In the genomic region with DNA sequence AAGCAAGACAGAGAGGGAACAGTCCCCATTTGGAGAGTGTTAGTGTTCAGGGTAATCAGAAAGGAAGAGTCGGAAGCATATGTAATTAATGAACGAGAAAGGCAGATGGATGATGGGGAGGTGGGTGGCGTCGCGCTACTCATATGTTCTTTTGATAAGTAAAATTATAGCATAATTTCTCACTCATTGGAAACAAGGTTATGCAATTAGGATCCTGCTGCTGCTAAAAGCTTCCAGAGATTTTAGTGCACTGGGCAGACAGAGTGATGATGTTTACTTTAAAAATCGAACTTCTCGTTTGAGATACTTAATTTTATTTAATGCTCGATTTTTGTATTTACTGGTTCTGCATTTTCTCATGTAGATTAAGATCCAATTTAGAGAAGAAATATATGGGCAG, we compare ENCODE assay signal across 18 cellular contexts.
A peak's percentile ranks its signal among the peaks of the same experiment; 100 is the strongest.
DNase-seq lines count a peak whose midpoint lies in the region; ATAC-seq and TF ChIP-seq lines count a peak whose summit lies in the region.
"Had no signal": no experiment of that assay in that cellular context is flagged by ENCODE, and none has a peak within 500 bp of the region (broad histone marks: within the 10 kb centered on the region; RNA-seq: fewer than 3 reads in every experiment).

No MANE protein-coding gene starts in this region.

- H3K36me3 ChIP-seq in osteoblast (ENCODE audit: insufficient read depth, low read length), result peaks cover 2% of the 10 kb centered on the region
- H3K36me3 ChIP-seq in MG63, result peaks cover 6% of the 10 kb centered on the region; the same call in 1 of the 2 replicates
- H3K36me3 ChIP-seq: breast epithelium, gastroesophageal sphincter, spleen, thoracic aorta had no signal

- no peak overlapping the region for H3K4me2 ChIP-seq in osteoblast (ENCODE audit: insufficient read depth, low read length)

- peaks cover 41% of the 10 kb centered on the region for H4K20me1 ChIP-seq in osteoblast (ENCODE audit: insufficient read depth, low read length)

- ATAC-seq in GM21390 (IDR thresholded peaks at IDR 0.05; ENCODE audit: unreplicated experiment), result no peak
- ATAC-seq: gastroesophageal sphincter had no signal

- peak overlapping the region; percentile 87 for H3K27ac Mint-ChIP-seq in activated naive CD4-positive, alpha-beta T cell treated with anti-CD3 and anti-CD28 coated beads, Interleukin-2, amount 50 U/mL, for 24 hours
- peak overlapping the region; percentile 86 for H3K27ac Mint-ChIP-seq in activated T-helper 2 cell treated with anti-CD3 and anti-CD28 coated beads, Interferon-gamma antibody, Interleukin-2, Interleukin-4, amounts not matched to agents 10 μg/mL and 5 μg/mL and 100 μg/mL, durations not matched to agents 14 hours and 24 hours and 36 hours
- H3K27ac Mint-ChIP-seq: dendritic cell treated with granulocyte-macrophage colony-stimulating factor and Interleukin-4, amounts not matched to agents 40 ng/mL and 50 ng/mL, for 4 days had no signal

- TF ChIP-seq CTCF in osteoblast (IDR thresholded peaks at IDR 0.05; ENCODE audit: extremely low read depth, low read depth, low read length), result no peak

- H3K4me1 Mint-ChIP-seq in activated naive CD4-positive, alpha-beta T cell treated with anti-CD3 and anti-CD28 coated beads, Interleukin-2, amount 50 U/mL, for 24 hours, result peaks cover 92% of the 10 kb centered on the region
- H3K4me1 Mint-ChIP-seq in activated T-helper 2 cell treated with anti-CD3 and anti-CD28 coated beads, Interferon-gamma antibody, Interleukin-2, Interleukin-4, amounts not matched to agents 10 μg/mL and 5 μg/mL and 100 μg/mL, durations not matched to agents 14 hours and 24 hours and 36 hours (ENCODE audit: low read depth), result peaks cover 75% of the 10 kb centered on the region

- no peaks in the 10 kb centered on the region for H3K9me3 ChIP-seq in osteoblast (ENCODE audit: low read depth, low read length)
- peaks cover 3% of the 10 kb centered on the region; the same call in 1 of the 2 replicates for H3K9me3 ChIP-seq in MG63
- H3K9me3 ChIP-seq: breast epithelium, gastroesophageal sphincter, spleen, thoracic aorta had no signal

- no peak overlapping the region for H2AFZ ChIP-seq in osteoblast (ENCODE audit: low read length)

- peaks cover 88% of the 10 kb centered on the region for H3K79me2 ChIP-seq in osteoblast (ENCODE audit: insufficient read depth, low read length)

- H3K4me3 ChIP-seq in osteoblast (ENCODE audit: insufficient read depth, low read length) (no peak overlapping the region), MG63 (no peak overlapping the region)
- H3K4me3 ChIP-seq: breast epithelium, gastroesophageal sphincter, spleen, thoracic aorta had no signal

- H3K27me3 ChIP-seq in osteoblast (ENCODE audit: insufficient read depth, low read length) (no peaks in the 10 kb centered on the region), MG63 (no peaks in the 10 kb centered on the region)
- H3K27me3 ChIP-seq: breast epithelium, gastroesophageal sphincter, spleen had no signal

- H3K36me3 Mint-ChIP-seq in activated naive CD4-positive, alpha-beta T cell treated with anti-CD3 and anti-CD28 coated beads, Interleukin-2, amount 50 U/mL, for 24 hours, result peaks cover 12% of the 10 kb centered on the region
- peaks cover 54% of the 10 kb centered on the region for H3K36me3 Mint-ChIP-seq in activated T-helper 2 cell treated with anti-CD3 and anti-CD28 coated beads, Interferon-gamma antibody, Interleukin-2, Interleukin-4, amounts not matched to agents 10 μg/mL and 5 μg/mL and 100 μg/mL, durations not matched to agents 14 hours and 24 hours and 36 hours (ENCODE audit: low read depth)

- DNase-seq in activated naive CD4-positive, alpha-beta T cell (lab: John Stamatoyannopoulos, UW), result no peak
- DNase-seq in NCI-H69 (lab: John Stamatoyannopoulos, UW) (peak; percentile 90), osteoblast (ENCODE audit: insufficient read length, low spot score, missing footprints) (peak; percentile 39), MG63 (no peak)
- DNase-seq in activated T-helper 2 cell treated with anti-CD3 and anti-CD28 coated beads, Interferon-gamma antibody, Interleukin-2, Interleukin-4, amounts not matched to agents 10 μg/mL and 5 μg/mL and 100 μg/mL, durations not matched to agents 14 hours and 24 hours and 36 hours (ENCODE audit: low spot score), result no peak
- no peak for DNase-seq in effector CD8-positive, alpha-beta T cell (lab: John Stamatoyannopoulos, UW)
- DNase-seq: KG1, left colon, midbrain, NCI-H226, spleen had no signal

- H3K4me1 ChIP-seq in osteoblast (ENCODE audit: insufficient read depth, low read length), result peaks cover 4% of the 10 kb centered on the region
- H3K4me1 ChIP-seq: breast epithelium had no signal

- peaks cover 11% of the 10 kb centered on the region for H3K9me3 Mint-ChIP-seq in activated naive CD4-positive, alpha-beta T cell treated with anti-CD3 and anti-CD28 coated beads, Interleukin-2, amount 50 U/mL, for 24 hours
- no peaks in the 10 kb centered on the region for H3K9me3 Mint-ChIP-seq in activated T-helper 2 cell treated with anti-CD3 and anti-CD28 coated beads, Interferon-gamma antibody, Interleukin-2, Interleukin-4, amounts not matched to agents 10 μg/mL and 5 μg/mL and 100 μg/mL, durations not matched to agents 14 hours and 24 hours and 36 hours
- H3K9me3 Mint-ChIP-seq: dendritic cell treated with granulocyte-macrophage colony-stimulating factor and Interleukin-4, amounts not matched to agents 40 ng/mL and 50 ng/mL, for 4 days had no signal

- intact Hi-C loops in activated T-helper 2 cell treated with anti-CD3 and anti-CD28 coated beads, Interferon-gamma antibody, Interleukin-2, Interleukin-4, amounts not matched to agents 10 μg/mL and 5 μg/mL and 100 μg/mL, durations not matched to agents 14 hours and 24 hours and 36 hours (cut with micrococcal nuclease), result loop anchor here (1.0 to 2.0 kb wide), 7 partner anchors 25 to 234 kb away; no protein-coding TSS in a partner anchor

- H3K27me3 Mint-ChIP-seq in activated naive CD4-positive, alpha-beta T cell treated with anti-CD3 and anti-CD28 coated beads, Interleukin-2, amount 50 U/mL, for 24 hours, result no peaks in the 10 kb centered on the region
- no peaks in the 10 kb centered on the region for H3K27me3 Mint-ChIP-seq in activated T-helper 2 cell treated with anti-CD3 and anti-CD28 coated beads, Interferon-gamma antibody, Interleukin-2, Interleukin-4, amounts not matched to agents 10 μg/mL and 5 μg/mL and 100 μg/mL, durations not matched to agents 14 hours and 24 hours and 36 hours (ENCODE audit: low read depth)

- peak overlapping the region; percentile 76 for H3K4me3 Mint-ChIP-seq in activated naive CD4-positive, alpha-beta T cell treated with anti-CD3 and anti-CD28 coated beads, Interleukin-2, amount 50 U/mL, for 24 hours
- H3K4me3 Mint-ChIP-seq in activated T-helper 2 cell treated with anti-CD3 and anti-CD28 coated beads, Interferon-gamma antibody, Interleukin-2, Interleukin-4, amounts not matched to agents 10 μg/mL and 5 μg/mL and 100 μg/mL, durations not matched to agents 14 hours and 24 hours and 36 hours (ENCODE audit: low read depth), result peak overlapping the region; percentile 66
- H3K4me3 Mint-ChIP-seq: dendritic cell treated with granulocyte-macrophage colony-stimulating factor and Interleukin-4, amounts not matched to agents 40 ng/mL and 50 ng/mL, for 4 days had no signal

- H3K27ac ChIP-seq in osteoblast (ENCODE audit: low read depth, low read length), result no peak overlapping the region
- H3K27ac ChIP-seq: breast epithelium, gastroesophageal sphincter, thoracic aorta, VCaP had no signal

Comparison
In these comparisons a context has a peak if more than half of its experiments do, and no peak if none do; other contexts are left out.
1. DNase-seq: peak in NCI-H69 (single experiment) and osteoblast (single experiment); none in activated naive CD4-positive, alpha-beta T cell (0 of 4), activated T-helper 2 cell treated with anti-CD3 and anti-CD28 coated beads, Interferon-gamma antibody, Interleukin-2, Interleukin-4, amounts not matched to agents 10 μg/mL and 5 μg/mL and 100 μg/mL, durations not matched to agents 14 hours and 24 hours and 36 hours (single experiment), MG63 (single experiment) and effector CD8-positive, alpha-beta T cell (single experiment).